13 cellular contexts compared by ENCODE assay signal in the genomic region with DNA sequence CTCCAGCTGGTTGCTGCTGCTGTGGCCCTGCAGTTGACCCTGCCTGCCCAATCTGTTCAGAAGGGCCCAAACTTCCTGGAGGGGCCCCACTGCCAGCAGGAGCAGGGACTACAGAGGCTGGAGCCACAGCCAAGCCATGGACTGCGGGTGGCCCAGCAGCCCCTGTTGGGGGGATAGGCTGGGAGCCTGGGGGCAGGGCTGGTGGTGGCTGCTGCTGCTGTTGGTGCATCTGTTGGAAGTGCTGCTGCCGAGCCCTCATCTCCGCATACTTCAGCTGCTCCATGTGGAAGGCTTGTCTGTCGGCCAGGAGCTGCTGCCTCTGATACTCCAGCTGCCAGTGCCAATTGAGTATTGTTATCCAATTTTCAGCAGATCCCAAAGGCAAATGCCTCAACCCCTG. TPM values are rescaled to one million over a fixed set of nuclear protein-coding genes. Genes with fewer than 3 reads are reported as not detected.
DNase-seq lines count a peak whose midpoint lies in the region; ATAC-seq and TF ChIP-seq lines count a peak whose summit lies in the region.
"Had no signal": no experiment of that assay in that cellular context is flagged by ENCODE, and none has a peak within 500 bp of the region (broad histone marks: within the 10 kb centered on the region; RNA-seq: fewer than 3 reads in every experiment).

No MANE protein-coding gene starts in this region.

- peaks cover 20% of the 10 kb centered on the region for H3K79me2 ChIP-seq in HCT116 (ENCODE audit: insufficient read depth, low read length)

- CTCF ChIA-PET in HCT116 (lab: Charles Lee) (no interaction called here), GM10248 (lab: Yijun Ruan, JAX) (interaction anchor here (1.0 to 7.0 kb wide), 3 partner anchors 14 to 170 kb away, joined by 3 to 47 read pairs (median 5); partner anchors contain the start of gene SMARCC2)

- RAD21 ChIA-PET in HCT116 (lab: Charles Lee; ENCODE audit: low non-redundant PET in 1 of 2, low total read pairs in 2 of 2, uncharacterized antibody in 2 of 2, unreplicated experiment in 2 of 2): no interaction called here

- no peak overlapping the region for H3K4me2 ChIP-seq in HCT116 (ENCODE audit: low read length)

- H3K9me3 ChIP-seq in HCT116 (ENCODE audit: control insufficient read depth in 1 of 2, insufficient read depth in 1 of 2, low read depth in 1 of 2, low read length in 2 of 2): no peaks in the 10 kb centered on the region
- H3K9me3 ChIP-seq: breast epithelium, SJSA1, transverse colon had no signal

- no peak for TF ChIP-seq RAD21 in HCT116 (IDR thresholded peaks at IDR 0.05; ENCODE audit: low read depth)

- POLR2A ChIA-PET in HCT116 (lab: Charles Lee): no interaction called here
- POLR2A ChIA-PET in GM10248 (lab: Yijun Ruan, JAX): interaction anchor here (0.7 to 1.8 kb wide), 3 partner anchors 10 to 260 kb away, joined by 3 to 6 read pairs (median 4); partner anchors contain the start of gene SMARCC2

- no peaks in the 10 kb centered on the region for H4K20me1 ChIP-seq in HCT116 (ENCODE audit: insufficient read depth)

- no peak for TF ChIP-seq POLR2A in HCT116 (IDR thresholded peaks at IDR 0.05; ENCODE audit: borderline replicate concordance, extremely low read depth, insufficient read depth, insufficient read length)

- no peak overlapping the region for H3K9ac ChIP-seq in HCT116 (ENCODE audit: low read length)

- TF ChIP-seq CTCF in 22Rv1 (IDR thresholded peaks at IDR 0.05): no peak
- no peak for TF ChIP-seq CTCF in HCT116 (IDR thresholded peaks at IDR 0.05 in 2 of 3, conservative IDR thresholded peaks at IDR 0.05 in 1 of 3; ENCODE audit: borderline replicate concordance in 1 of 3, insufficient read depth in 1 of 3, low read depth in 2 of 3, low read length in 2 of 3)
- TF ChIP-seq CTCF in GM10248 (IDR thresholded peaks at IDR 0.05; ENCODE audit: control extremely low read depth, extremely low read depth, low read depth, missing control alignments): no peak

- H3K27ac ChIP-seq in 22Rv1 (peak overlapping the region; percentile 90), HCT116 (ENCODE audit: low read depth, low read length) (no peak overlapping the region; the same call in 1 of the 2 replicates)
- H3K27ac ChIP-seq: SJSA1, WERI-Rb-1 had no signal

- H3K36me3 ChIP-seq in HCT116 (ENCODE audit: control insufficient read depth in 1 of 2, insufficient read depth in 2 of 2, low read length in 2 of 2): peaks cover 44 to 49% of the 10 kb centered on the region in 2 experiments

- H3K9me2 ChIP-seq in HCT116 (ENCODE audit: insufficient read depth): no peaks in the 10 kb centered on the region

- H3K27me3 ChIP-seq in HCT116 (ENCODE audit: insufficient read depth, low read length): no peaks in the 10 kb centered on the region
- H3K27me3 ChIP-seq: breast epithelium, SJSA1, transverse colon had no signal

- ATAC-seq in HCT116 (no peak), left ventricle myocardium superior (peak; percentile 15)
- ATAC-seq: activated T-cell treated with anti-CD3 and anti-CD28 coated beads, Interleukin-2, amount 50 U/mL, for 72 hours had no signal

- no peaks in the 10 kb centered on the region for H3K4me1 ChIP-seq in HCT116 (ENCODE audit: control insufficient read depth in 1 of 2, insufficient read depth in 2 of 2, low read length in 2 of 2)

- no TSS peak for BruUV-seq in HCT116 (replicated peaks; lab: Mats Ljungman, UMichigan)

- DNase-seq in HCT116 (ENCODE audit: low read depth, low spot score) (no peak), left ventricle myocardium superior (peak; percentile 42), DMS53 (lab: John Stamatoyannopoulos, UW) (no peak), DMS79 (lab: John Stamatoyannopoulos, UW) (no peak), GM10248 (ENCODE audit: extremely low spot score) (no peak)
- DNase-seq: activated T-cell treated with anti-CD3 and anti-CD28 coated beads, Interleukin-2, amount 50 U/mL, for 72 hours; NCI-H1417 treated with DMSO at 0.1 percent for 48 hours; NCI-H524 treated with DMSO at 0.1 percent for 48 hours; transverse colon; WERI-Rb-1 had no signal

- H3K4me3 ChIP-seq in HCT116 (replicated peaks in 1 of 2; ENCODE audit: low read depth in 1 of 2, low read length in 2 of 2): no peak overlapping the region
- H3K4me3 ChIP-seq: breast epithelium, SJSA1, transverse colon had no signal

- intact Hi-C loops in HCT116 (cut with micrococcal nuclease): no loop called here
- intact Hi-C loops in left ventricle myocardium superior (cut with micrococcal nuclease): no loop called here

- H2AFZ ChIP-seq in HCT116 (ENCODE audit: low read depth, low read length, poor library complexity, severe bottlenecking): no peak overlapping the region

TF ChIP-seq in HCT116, 20 proteins besides CTCF, POLR2A, EP300 and RAD21:
- TF ChIP-seq EGR1 (IDR thresholded peaks at IDR 0.05; ENCODE audit: low read depth): no peak
- TF ChIP-seq EZH2 (IDR thresholded peaks at IDR 0.05): no peak
- no peak for TF ChIP-seq CEBPB (IDR thresholded peaks at IDR 0.05; ENCODE audit: low read depth)
- TF ChIP-seq POLR2AphosphoS5 (IDR thresholded peaks at IDR 0.05; ENCODE audit: low read depth, low read length): peak; percentile 24

RNA-seq across cellular contexts. Expression of gene MYL6, which starts 7.2 kb away (rescaled TPM):
- total RNA-seq in HCT116 (2021; ENCODE audit: unreplicated experiment) (554 TPM), left ventricle myocardium superior (546 TPM)
- polyA plus RNA-seq in HCT116 (2012): 910 and 946 TPM in 2 replicates

RNA-seq across cellular contexts. Expression of gene MYL6B, which starts 13.0 kb away (rescaled TPM):
- total RNA-seq in HCT116 (2021; ENCODE audit: unreplicated experiment): 94.3 TPM
- polyA plus RNA-seq in HCT116 (2012): 92.6 and 103 TPM in 2 replicates
- total RNA-seq in left ventricle myocardium superior: 41.4 TPM

RNA-seq across cellular contexts. Expression of gene SMARCC2, which starts 23.9 kb away (rescaled TPM):
- total RNA-seq in HCT116 (2021; ENCODE audit: unreplicated experiment): 99.7 TPM
- 46.0 and 55.3 TPM in 2 replicates for polyA plus RNA-seq in HCT116 (2012)
- 81.4 TPM for total RNA-seq in left ventricle myocardium superior

RNA-seq across cellular contexts. Expression of gene ESYT1, which starts 37.3 kb away (rescaled TPM):
- total RNA-seq in HCT116 (2021; ENCODE audit: unreplicated experiment): 80.9 TPM
- 67.3 and 87.6 TPM in 2 replicates for polyA plus RNA-seq in HCT116 (2012)
- 28.0 TPM for total RNA-seq in left ventricle myocardium superior

RNA-seq across cellular contexts. Expression of gene ZC3H10, which starts 47.3 kb away (rescaled TPM):
- total RNA-seq in HCT116 (2021; ENCODE audit: unreplicated experiment) (8.7 TPM), left ventricle myocardium superior (5.5 TPM)
- polyA plus RNA-seq in HCT116 (2012): 3.6 and 3.7 TPM in 2 replicates
